In the genomic region with DNA sequence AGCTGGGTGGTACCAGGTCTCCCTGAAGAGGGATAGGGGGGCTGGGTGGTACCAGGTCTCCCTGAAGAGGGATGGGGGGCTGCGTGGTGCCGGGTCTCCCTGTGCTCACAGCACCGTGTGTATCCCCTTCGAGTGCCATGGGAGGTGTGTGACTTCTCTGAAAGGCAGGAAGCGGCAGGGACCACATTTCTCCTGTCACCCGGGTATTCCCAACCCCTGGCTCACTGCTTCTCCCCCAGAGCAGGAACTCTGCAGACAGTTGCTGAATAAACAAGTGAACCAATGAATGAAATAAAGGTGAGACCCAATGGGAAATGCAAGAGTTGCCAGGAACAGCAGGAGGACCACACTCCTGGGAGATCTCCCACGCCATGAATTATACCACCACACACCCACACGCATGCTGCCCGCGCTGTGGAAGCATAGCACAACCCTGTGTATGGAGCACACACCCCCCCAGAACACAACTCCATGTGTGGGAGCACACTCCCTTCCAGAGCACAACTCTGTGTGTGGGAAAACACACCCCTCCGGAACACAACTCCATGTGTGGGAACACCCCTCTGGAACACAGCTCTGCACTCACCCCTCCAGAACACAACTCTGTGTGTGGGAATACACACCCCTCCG, we compare ENCODE assay signal across 30 cellular contexts.
"Had no signal": no experiment of that assay in that cellular context is flagged by ENCODE, and none has a peak within 500 bp of the region (broad histone marks: within the 10 kb centered on the region; RNA-seq: fewer than 3 reads in every experiment).

No MANE protein-coding gene starts in this region.

- DNase-seq: activated CD4-positive, alpha-beta T cell treated with anti-CD3 and anti-CD28 coated beads, Interleukin-2, amount 10 ng/mL, durations not matched to agents 7 days and 5 days; activated CD4-positive, CD25-positive, alpha-beta regulatory T cell treated with anti-CD3 and anti-CD28 coated beads, Interleukin-2, amount 50 U/mL, for 72 hours; activated effector memory CD4-positive, alpha-beta T cell treated with Interleukin-2 at 50 U/mL for 16 hours; activated naive CD4-positive, alpha-beta T cell treated with anti-CD3 and anti-CD28 coated beads for 36 hours; activated naive CD8-positive, alpha-beta T cell treated with anti-CD3 and anti-CD28 coated beads for 36 hours; activated T-cell treated with anti-CD3 and anti-CD28 coated beads for 4 hours; adrenal gland; dermis blood vessel endothelial cell; effector CD8-positive, alpha-beta T cell; gastrocnemius medialis; glutamatergic neuron; islet precursor cell; left cardiac atrium; mammary epithelial cell; naive B cell; nephron progenitor cell; psoas muscle; right cardiac atrium; spleen; stimulated activated naive CD8-positive, alpha-beta T cell treated with anti-CD3 and anti-CD28 coated beads, Interleukin-15, Interleukin-2, amounts not matched to agents 100 U/mL and 50 U/mL, for 24 hours; T-helper 17 cell; T1000 had no signal

- H3K4me1 ChIP-seq: adrenal gland, gastrocnemius medialis, psoas muscle, vagina had no signal

- H3K4me3 Mint-ChIP-seq: activated CD4-positive, alpha-beta T cell treated with anti-CD3 and anti-CD28 coated beads, Interleukin-2, amount 10 ng/mL, durations not matched to agents 7 days and 5 days; activated naive CD4-positive, alpha-beta T cell treated with anti-CD3 and anti-CD28 coated beads for 36 hours; activated naive CD8-positive, alpha-beta T cell treated with anti-CD3 and anti-CD28 coated beads for 36 hours; central memory CD8-positive, alpha-beta T cell; nephron progenitor cell; type B pancreatic cell had no signal

- H3K9me3 ChIP-seq: adrenal gland, gastrocnemius medialis, psoas muscle, thoracic aorta, vagina had no signal

- H3K27ac Mint-ChIP-seq: activated CD4-positive, alpha-beta T cell treated with anti-CD3 and anti-CD28 coated beads, Interleukin-2, amount 10 ng/mL, durations not matched to agents 7 days and 5 days; activated naive CD4-positive, alpha-beta T cell treated with anti-CD3 and anti-CD28 coated beads for 36 hours; activated naive CD8-positive, alpha-beta T cell treated with anti-CD3 and anti-CD28 coated beads for 36 hours; type B pancreatic cell had no signal

- H3K36me3 Mint-ChIP-seq: activated naive CD8-positive, alpha-beta T cell treated with anti-CD3 and anti-CD28 coated beads for 36 hours had no signal

- H3K4me3 ChIP-seq: adrenal gland, gastrocnemius medialis, hepatocyte, psoas muscle, spleen, thoracic aorta, vagina had no signal

- H3K27me3 Mint-ChIP-seq: activated CD4-positive, alpha-beta T cell treated with anti-CD3 and anti-CD28 coated beads, Interleukin-2, amount 10 ng/mL, durations not matched to agents 7 days and 5 days; activated naive CD8-positive, alpha-beta T cell treated with anti-CD3 and anti-CD28 coated beads for 36 hours; central memory CD8-positive, alpha-beta T cell; naive B cell; T-helper 17 cell had no signal

- H3K36me3 ChIP-seq: adrenal gland, gastrocnemius medialis, spleen, thoracic aorta, vagina had no signal

- H3K27me3 ChIP-seq: adrenal gland, hepatocyte, vagina had no signal

- ATAC-seq: gastrocnemius medialis; left cardiac atrium; psoas muscle; right cardiac atrium; SK-N-SH treated with all-trans-retinoic acid at 6 μM for 48 hours; stimulated activated naive CD8-positive, alpha-beta T cell treated with anti-CD3 and anti-CD28 coated beads, Interleukin-15, Interleukin-2, amounts not matched to agents 100 U/mL and 50 U/mL, for 24 hours; T-helper 17 cell had no signal

- H3K27ac ChIP-seq: adrenal gland, gastrocnemius medialis, hepatocyte, parathyroid adenoma, psoas muscle, spleen, thoracic aorta, vagina had no signal

- H3K9me3 Mint-ChIP-seq: activated CD4-positive, alpha-beta T cell treated with anti-CD3 and anti-CD28 coated beads, Interleukin-2, amount 10 ng/mL, durations not matched to agents 7 days and 5 days; activated naive CD8-positive, alpha-beta T cell treated with anti-CD3 and anti-CD28 coated beads for 36 hours; type B pancreatic cell had no signal

- FAIRE-seq: colon had no signal
